In genomic region chr20:62628691-62629090, GRCh38 we compare ENCODE assay signal across 13 cellular contexts. TPM values are rescaled to one million over a fixed set of nuclear protein-coding genes. Genes with fewer than 3 reads are reported as not detected.
DNase-seq lines count a peak whose midpoint lies in the region; ATAC-seq and TF ChIP-seq lines count a peak whose summit lies in the region.
"Had no signal": no experiment of that assay in that cellular context is flagged by ENCODE, and none has a peak within 500 bp of the region (broad histone marks: within the 10 kb centered on the region; RNA-seq: fewer than 3 reads in every experiment).

No MANE protein-coding gene starts in this region.

- POLR2A ChIA-PET in SK-N-SH (lab: Yijun Ruan, JAX) = interaction anchor here (1.4 kb wide), 1 partner anchor 14 kb away, joined by 3 read pairs; no protein-coding TSS in a partner anchor

- H3K4me3 ChIP-seq in SK-N-SH (ENCODE audit: low read depth in 2 of 2, low read length in 1 of 2) = no peak overlapping the region
- no peak overlapping the region for H3K4me3 ChIP-seq in MG63
- no peak overlapping the region for H3K4me3 ChIP-seq in endodermal cell (ENCODE audit: low read length)
- H3K4me3 ChIP-seq: sigmoid colon, thoracic aorta had no signal

- peaks cover 11% of the 10 kb centered on the region for H3K27me3 ChIP-seq in SK-N-SH (ENCODE audit: insufficient read depth)
- no peaks in the 10 kb centered on the region for H3K27me3 ChIP-seq in MG63
- no peaks in the 10 kb centered on the region for H3K27me3 ChIP-seq in endodermal cell (ENCODE audit: control insufficient read depth, insufficient read depth, low read length, poor library complexity, severe bottlenecking)

- peak; percentile 68 for DNase-seq in SK-N-SH
- peak; percentile 82 for DNase-seq in MG63
- DNase-seq in endodermal cell = peak; percentile 87
- DNase-seq in renal cortical epithelial cell (ENCODE audit: low read depth) = peak; percentile 78
- DNase-seq in pons (ENCODE audit: low spot score) = no peak
- no peak for DNase-seq in NCI-H2171 (lab: John Stamatoyannopoulos, UW)
- DNase-seq in activated T-cell treated with anti-CD3 and anti-CD28 coated beads for 4 hours = no peak
- DNase-seq: activated gamma-delta T cell, NCI-H2171 treated with DMSO at 0.1 percent for 48 hours, SHP77, sigmoid colon had no signal

- no peak for TF ChIP-seq RAD21 in SK-N-SH (IDR thresholded peaks at IDR 0.05; ENCODE audit: low read length)

- no peak for TF ChIP-seq EP300 in SK-N-SH (IDR thresholded peaks at IDR 0.05; ENCODE audit: borderline replicate concordance in 1 of 2, low read depth in 1 of 2, low read length in 1 of 2)

- peaks cover 11% of the 10 kb centered on the region for H3K4me1 Mint-ChIP-seq in endodermal cell

- H3F3A ChIP-seq in SK-N-SH (replicated peaks; ENCODE audit: insufficient read depth) = no peaks in the 10 kb centered on the region

- H3K9ac ChIP-seq in SK-N-SH (no peak overlapping the region), endodermal cell (ENCODE audit: extremely low read depth, low read length, poor library complexity, severe bottlenecking) (no peak overlapping the region)

- H3K9me3 Mint-ChIP-seq in endodermal cell = no peaks in the 10 kb centered on the region

- CTCF ChIA-PET in SK-N-SH (lab: Yijun Ruan, JAX) = interaction anchor here (0.7 to 4.0 kb wide), 7 partner anchors 11 to 218 kb away, joined by 3 to 27 read pairs (median 5); partner anchors contain the start of gene SLCO4A1

- H3K9me2 ChIP-seq in SK-N-SH = no peaks in the 10 kb centered on the region

- no peak overlapping the region for H3K4me2 ChIP-seq in SK-N-SH

- no peak overlapping the region for H2AFZ ChIP-seq in SK-N-SH (ENCODE audit: low read depth)

- H3K79me2 ChIP-seq in SK-N-SH (ENCODE audit: insufficient read depth) = no peaks in the 10 kb centered on the region

- TF ChIP-seq CTCF in SK-N-SH (IDR thresholded peaks at IDR 0.05) (no peak), endodermal cell (conservative IDR thresholded peaks at IDR 0.05) (peak; percentile 28)

- H3K36me3 Mint-ChIP-seq in endodermal cell (ENCODE audit: low read depth) = no peaks in the 10 kb centered on the region

- no peaks in the 10 kb centered on the region for H3K27me3 Mint-ChIP-seq in endodermal cell (ENCODE audit: insufficient read depth)

- no peak overlapping the region for H3K4me3 Mint-ChIP-seq in endodermal cell

- peak overlapping the region; percentile 87 for H3K27ac Mint-ChIP-seq in endodermal cell

- H3K4me1 ChIP-seq in SK-N-SH (ENCODE audit: control insufficient read depth in 1 of 2, insufficient read depth in 2 of 2, low read depth in 1 of 2, low read length in 1 of 2) = peaks cover 1 to 52% of the 10 kb centered on the region in 2 experiments; a peak in 3 of 4 replicates
- peaks cover 5% of the 10 kb centered on the region for H3K4me1 ChIP-seq in endodermal cell (ENCODE audit: control insufficient read depth, insufficient read depth, low read length)

- H3K36me3 ChIP-seq in SK-N-SH (replicated peaks in 1 of 2; ENCODE audit: control insufficient read depth in 1 of 2, insufficient read depth in 2 of 2, low read length in 1 of 2) = no peaks in the 10 kb centered on the region
- H3K36me3 ChIP-seq in MG63 = no peaks in the 10 kb centered on the region
- no peaks in the 10 kb centered on the region for H3K36me3 ChIP-seq in endodermal cell (ENCODE audit: control insufficient read depth, insufficient read depth, low read length)
- H3K36me3 ChIP-seq: sigmoid colon, thoracic aorta had no signal

- WGBS in SK-N-SH (ENCODE audit: low lambda C conversion rate) = 38% methylated on average over 6 of the region's 6 CpGs
- WGBS in endodermal cell (ENCODE audit: insufficient coverage in 1 of 2, insufficient read length in 1 of 2), 2 experiments = 62 to 68% methylated on average over 4 to 5 of the region's 6 CpGs

- no peak for ATAC-seq in SK-N-SH treated with all-trans-retinoic acid at 6 μM for 48 hours

- H4K20me1 ChIP-seq in SK-N-SH (ENCODE audit: insufficient read depth) = no peaks in the 10 kb centered on the region

- no peaks in the 10 kb centered on the region for H3K9me3 ChIP-seq in SK-N-SH
- H3K9me3 ChIP-seq in MG63 = no peaks in the 10 kb centered on the region
- H3K9me3 ChIP-seq in endodermal cell (ENCODE audit: control insufficient read depth, low read length) = no peaks in the 10 kb centered on the region
- H3K9me3 ChIP-seq: sigmoid colon, thoracic aorta had no signal

- H3K27ac ChIP-seq in SK-N-SH (ENCODE audit: low read depth in 2 of 2, low read length in 1 of 2) = peak overlapping the region in 1 of 2 experiments; percentile 73; a peak in 2 of 4 replicates
- no peak overlapping the region for H3K27ac ChIP-seq in endodermal cell (ENCODE audit: low read depth, low read length)
- H3K27ac ChIP-seq: thoracic aorta had no signal

TF ChIP-seq in SK-N-SH, 30 proteins besides CTCF, POLR2A, EP300 and RAD21:
- TF ChIP-seq GATA2 (CRISPR knock-in tag; IDR thresholded peaks at IDR 0.05) = 0 out of 2 replicates have a peak, but pooled peaks have one; percentile 21
- no peak for TF ChIP-seq TEAD4 (IDR thresholded peaks at IDR 0.05; ENCODE audit: borderline replicate concordance, insufficient read depth)

TF ChIP-seq in SK-N-SH treated with all-trans-retinoic acid at 6 μM for 48 hours, 23 proteins besides CTCF, POLR2A, EP300 and RAD21 (continues in another document):
- no peak for TF ChIP-seq SNAI2 (CRISPR knock-in tag; IDR thresholded peaks at IDR 0.05)
- no peak for TF ChIP-seq ESRRG (CRISPR knock-in tag; IDR thresholded peaks at IDR 0.05)
- TF ChIP-seq ARNTL (CRISPR knock-in tag; IDR thresholded peaks at IDR 0.05; ENCODE audit: borderline replicate concordance, low read depth) = no peak
- no peak for TF ChIP-seq ZNF70 (CRISPR knock-in tag; IDR thresholded peaks at IDR 0.05)
- no peak for TF ChIP-seq PPARA (CRISPR knock-in tag; IDR thresholded peaks at IDR 0.05; ENCODE audit: borderline replicate concordance)
- no peak for TF ChIP-seq ZFP30 (CRISPR knock-in tag; IDR thresholded peaks at IDR 0.05)
- no peak for TF ChIP-seq TOX (CRISPR knock-in tag; IDR thresholded peaks at IDR 0.05; ENCODE audit: borderline replicate concordance)
- no peak for TF ChIP-seq CREB5 (CRISPR knock-in tag; IDR thresholded peaks at IDR 0.05; ENCODE audit: low read depth)
- TF ChIP-seq, protein P1, sequence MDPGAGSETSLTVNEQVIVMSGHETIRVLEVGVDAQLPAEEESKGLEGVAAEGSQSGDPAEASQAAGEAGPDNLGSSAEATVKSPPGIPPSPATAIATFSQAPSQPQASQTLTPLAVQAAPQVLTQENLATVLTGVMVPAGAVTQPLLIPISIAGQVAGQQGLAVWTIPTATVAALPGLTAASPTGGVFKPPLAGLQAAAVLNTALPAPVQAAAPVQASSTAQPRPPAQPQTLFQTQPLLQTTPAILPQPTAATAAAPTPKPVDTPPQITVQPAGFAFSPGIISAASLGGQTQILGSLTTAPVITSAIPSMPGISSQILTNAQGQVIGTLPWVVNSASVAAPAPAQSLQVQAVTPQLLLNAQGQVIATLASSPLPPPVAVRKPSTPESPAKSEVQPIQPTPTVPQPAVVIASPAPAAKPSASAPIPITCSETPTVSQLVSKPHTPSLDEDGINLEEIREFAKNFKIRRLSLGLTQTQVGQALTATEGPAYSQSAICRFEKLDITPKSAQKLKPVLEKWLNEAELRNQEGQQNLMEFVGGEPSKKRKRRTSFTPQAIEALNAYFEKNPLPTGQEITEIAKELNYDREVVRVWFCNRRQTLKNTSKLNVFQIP (CRISPR knock-in tag; IDR thresholded peaks at IDR 0.05; ENCODE audit: borderline replicate concordance, low read depth) = no peak
- no peak for TF ChIP-seq BACH2 (CRISPR knock-in tag; IDR thresholded peaks at IDR 0.05; ENCODE audit: borderline replicate concordance)
- TF ChIP-seq ZFP3 (CRISPR knock-in tag; IDR thresholded peaks at IDR 0.05) = no peak
- TF ChIP-seq CSRNP3 (CRISPR knock-in tag; IDR thresholded peaks at IDR 0.05) = no peak
- no peak for TF ChIP-seq GLIS3 (CRISPR knock-in tag; IDR thresholded peaks at IDR 0.05)

RNA-seq across cellular contexts. Expression of gene SLCO4A1, which starts 13.6 kb away (rescaled TPM):
- 0.33 and 0.36 TPM in 2 replicates for polyA plus RNA-seq in SK-N-SH (2012; rRNA removed)
- polyA plus RNA-seq in SK-N-SH (2012; cell fraction: cytosol; rRNA removed) = 0.19 and 0.42 TPM in 2 replicates
- polyA plus RNA-seq in SK-N-SH (2012; cell fraction: nucleus; rRNA removed) = 0.55 and 0.91 TPM in 2 replicates
- 10.7 and 23.0 TPM in 2 replicates for total RNA-seq in MG63 (2014; rRNA removed; shearing (Covaris generic); ENCODE audit: low replicate concordance)
- total RNA-seq in endodermal cell (1 to 10 TPM; 2.9 to 5.0 TPM), renal cortical epithelial cell (6.1 and 30.7 TPM in 2 replicates)
- 2.0 TPM for polyA plus RNA-seq in endodermal cell (2013, experiment 1 of 2)
- 1.7 TPM for polyA plus RNA-seq in endodermal cell (2013, experiment 2 of 2)

Comparison
In these comparisons a context has a peak if more than half of its experiments do, and no peak if none do; other contexts are left out.
1. DNase-seq: peak in SK-N-SH (single experiment), MG63 (single experiment), endodermal cell (single experiment) and renal cortical epithelial cell (single experiment); none in pons (single experiment), NCI-H2171 (single experiment) and activated T-cell treated with anti-CD3 and anti-CD28 coated beads for 4 hours (single experiment).